In the genomic region with DNA sequence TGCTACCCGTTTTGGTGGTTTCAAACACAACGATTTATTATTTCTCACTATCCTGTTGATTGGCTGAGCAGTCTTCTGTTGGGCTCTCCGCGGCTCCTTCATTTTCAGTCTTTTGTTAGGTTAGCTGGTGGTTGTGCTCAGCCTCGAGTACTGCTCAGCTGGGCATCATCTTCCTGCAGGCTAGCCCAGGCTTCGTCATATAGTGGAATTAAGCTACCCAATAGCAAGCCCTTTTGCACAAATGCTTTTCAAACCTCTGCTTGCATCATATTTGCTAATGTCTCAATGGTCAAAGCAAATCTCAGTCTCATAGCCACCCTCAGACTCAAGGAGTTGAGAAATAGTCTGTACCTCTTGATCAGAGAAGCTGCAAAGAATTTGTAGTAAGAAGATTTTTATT, we compare ENCODE assay signal across 34 cellular contexts.
"Had no signal": no experiment of that assay in that cellular context is flagged by ENCODE, and none has a peak within 500 bp of the region (broad histone marks: within the 10 kb centered on the region; RNA-seq: fewer than 3 reads in every experiment).

No MANE protein-coding gene starts in this region.

- H3K9me3 Mint-ChIP-seq: activated B cell treated with CpG ODN at 0.5 μM for 24 hours; activated CD4-positive, alpha-beta memory T cell treated with anti-CD3 and anti-CD28 coated beads for 36 hours; activated CD8-positive, alpha-beta T cell treated with anti-CD3 and anti-CD28 coated beads for 36 hours; activated naive CD4-positive, alpha-beta T cell treated with anti-CD3 and anti-CD28 coated beads for 36 hours; activated naive CD4-positive, alpha-beta T cell treated with anti-CD3 and anti-CD28 coated beads, Interleukin-2, amount 50 U/mL, for 72 hours; activated naive CD8-positive, alpha-beta T cell treated with anti-CD3 and anti-CD28 coated beads for 36 hours; activated T-cell treated with anti-CD3 and anti-CD28 coated beads, Interleukin-2, amount 50 U/mL, for 4 hours; activated T-helper 1 cell treated with anti-CD3 and anti-CD28 coated beads, Interleukin-12 subunit alpha, Interleukin-12 subunit beta, Interleukin-2, Interleukin-4 antibody, amounts not matched to agents 30 ng/mL and 10 ng/mL and 1 ng/mL, durations not matched to agents 14 hours and 24 hours and 36 hours; activated T-helper 17 cell treated with anti-CD3 and anti-CD28 coated beads, Interleukin-2, amount 50 U/mL, for 72 hours; T-helper 1 cell treated with Interleukin-12 subunit alpha and Interleukin-12 subunit beta and Interleukin-4 antibody, amounts not matched to agents 30 μg/mL and 1 μg/mL, for 36 hours; T-helper 2 cell treated with Interferon-gamma antibody and Interleukin-4, amounts not matched to agents 5 μg/mL and 100 μg/mL, for 36 hours had no signal

- H3K27ac ChIP-seq: adrenal gland, body of pancreas, brain microvascular endothelial cell, breast epithelium, VCaP had no signal

- DNase-seq: activated B cell treated with CpG ODN at 0.5 μM for 24 hours; activated CD4-positive, alpha-beta memory T cell treated with anti-CD3 and anti-CD28 coated beads for 36 hours; activated CD4-positive, alpha-beta T cell treated with anti-CD3 and anti-CD28 coated beads for 4 hours; activated CD4-positive, alpha-beta T cell treated with anti-CD3 and anti-CD28 coated beads, Interleukin-2, amount 10 ng/mL, durations not matched to agents 24 days and 14 days; activated CD4-positive, alpha-beta T cell treated with anti-CD3 and anti-CD28 coated beads, Interleukin-2, amount 50 U/mL, for 1 hour; activated CD4-positive, alpha-beta T cell treated with anti-CD3 and anti-CD28 coated beads, Interleukin-2, amount 50 U/mL, for 4 hours; activated CD4-positive, CD25-positive, alpha-beta regulatory T cell treated with anti-CD3 and anti-CD28 coated beads, Interleukin-2, amount 50 U/mL, for 72 hours; activated CD8-positive, alpha-beta memory T cell treated with anti-CD3 and anti-CD28 coated beads, Interleukin-2, amount 50 U/mL, for 4 hours; activated CD8-positive, alpha-beta T cell treated with anti-CD3 and anti-CD28 coated beads for 36 hours; activated effector memory CD4-positive, alpha-beta T cell treated with anti-CD3 and anti-CD28 coated beads, Interleukin-2, amount 50 U/mL, for 16 hours; activated gamma-delta T cell treated with Interleukin-2 at 50 U/mL for 16 hours; activated naive CD4-positive, alpha-beta T cell; activated naive CD4-positive, alpha-beta T cell treated with anti-CD3 and anti-CD28 coated beads for 36 hours; activated naive CD4-positive, alpha-beta T cell treated with anti-CD3 and anti-CD28 coated beads, Interleukin-2, amount 50 U/mL, for 16 hours; activated naive CD8-positive, alpha-beta T cell treated with anti-CD3 and anti-CD28 coated beads for 36 hours; activated T-cell treated with anti-CD3 and anti-CD28 coated beads for 4 hours; activated T-cell treated with anti-CD3 and anti-CD28 coated beads, Interleukin-2, amount 50 U/mL, for 1 hour; activated T-cell treated with anti-CD3 and anti-CD28 coated beads, Interleukin-2, amount 50 U/mL, for 4 hours; activated T-cell treated with anti-CD3 and anti-CD28 coated beads, Interleukin-2, amount 50 U/mL, for 72 hours; adrenal gland; aorta; body of pancreas; brain microvascular endothelial cell; central memory CD4-positive, alpha-beta T cell; T-helper 1 cell; T-helper 2 cell; T-helper 9 cell had no signal

- H3K27me3 Mint-ChIP-seq: activated B cell treated with CpG ODN at 0.5 μM for 24 hours; activated CD4-positive, alpha-beta memory T cell treated with anti-CD3 and anti-CD28 coated beads for 36 hours; activated CD4-positive, alpha-beta T cell treated with anti-CD3 and anti-CD28 coated beads, Interleukin-2, amount 10 ng/mL, durations not matched to agents 24 days and 14 days; activated CD8-positive, alpha-beta T cell treated with anti-CD3 and anti-CD28 coated beads for 36 hours; activated naive CD8-positive, alpha-beta T cell treated with anti-CD3 and anti-CD28 coated beads for 36 hours; activated T-helper 17 cell treated with anti-CD3 and anti-CD28 coated beads, Interleukin-2, amount 50 U/mL, for 72 hours had no signal

- H3K27me3 ChIP-seq: adrenal gland, body of pancreas, brain microvascular endothelial cell, breast epithelium had no signal

- H3K4me3 Mint-ChIP-seq: activated B cell treated with CpG ODN at 0.5 μM for 24 hours; activated CD4-positive, alpha-beta memory T cell treated with anti-CD3 and anti-CD28 coated beads for 36 hours; activated CD4-positive, alpha-beta T cell treated with anti-CD3 and anti-CD28 coated beads, Interleukin-2, amount 10 ng/mL, durations not matched to agents 24 days and 14 days; activated CD8-positive, alpha-beta T cell treated with anti-CD3 and anti-CD28 coated beads for 36 hours; activated naive CD4-positive, alpha-beta T cell treated with anti-CD3 and anti-CD28 coated beads for 36 hours; activated naive CD8-positive, alpha-beta T cell treated with anti-CD3 and anti-CD28 coated beads for 36 hours; activated T-cell treated with anti-CD3 and anti-CD28 coated beads, Interleukin-2, amount 50 U/mL, for 4 hours; activated T-cell treated with anti-CD3 and anti-CD28 coated beads, Interleukin-2, amount 50 U/mL, for 72 hours; activated T-helper 1 cell treated with anti-CD3 and anti-CD28 coated beads, Interleukin-12 subunit alpha, Interleukin-12 subunit beta, Interleukin-2, Interleukin-4 antibody, amounts not matched to agents 30 ng/mL and 10 ng/mL and 1 ng/mL, durations not matched to agents 14 hours and 24 hours and 36 hours; activated T-helper 17 cell treated with anti-CD3 and anti-CD28 coated beads, Interleukin-2, amount 50 U/mL, for 72 hours; T-helper 1 cell treated with Interleukin-12 subunit alpha and Interleukin-12 subunit beta and Interleukin-4 antibody, amounts not matched to agents 30 μg/mL and 1 μg/mL, for 36 hours; T-helper 2 cell treated with Interferon-gamma antibody and Interleukin-4, amounts not matched to agents 5 μg/mL and 100 μg/mL, for 36 hours had no signal

- ATAC-seq: activated CD8-positive, alpha-beta T cell treated with anti-CD3 and anti-CD28 coated beads for 36 hours; activated naive CD4-positive, alpha-beta T cell treated with anti-CD3 and anti-CD28 coated beads, Interleukin-2, amount 50 U/mL, for 72 hours; activated T-cell treated with anti-CD3 and anti-CD28 coated beads, Interleukin-2, amount 50 U/mL, for 4 hours; activated T-cell treated with anti-CD3 and anti-CD28 coated beads, Interleukin-2, amount 50 U/mL, for 72 hours; activated T-helper 17 cell treated with anti-CD3 and anti-CD28 coated beads, Interleukin-2, amount 50 U/mL, for 72 hours; body of pancreas had no signal

- H3K27ac Mint-ChIP-seq: activated B cell treated with CpG ODN at 0.5 μM for 24 hours; activated CD4-positive, alpha-beta memory T cell treated with anti-CD3 and anti-CD28 coated beads for 36 hours; activated CD4-positive, alpha-beta T cell treated with anti-CD3 and anti-CD28 coated beads, Interleukin-2, amount 10 ng/mL, durations not matched to agents 24 days and 14 days; activated CD8-positive, alpha-beta T cell treated with anti-CD3 and anti-CD28 coated beads for 36 hours; activated naive CD4-positive, alpha-beta T cell treated with anti-CD3 and anti-CD28 coated beads for 36 hours; activated naive CD4-positive, alpha-beta T cell treated with anti-CD3 and anti-CD28 coated beads, Interleukin-2, amount 50 U/mL, for 72 hours; activated naive CD8-positive, alpha-beta T cell treated with anti-CD3 and anti-CD28 coated beads for 36 hours; activated T-cell treated with anti-CD3 and anti-CD28 coated beads, Interleukin-2, amount 50 U/mL, for 72 hours; activated T-helper 1 cell treated with anti-CD3 and anti-CD28 coated beads, Interleukin-12 subunit alpha, Interleukin-12 subunit beta, Interleukin-2, Interleukin-4 antibody, amounts not matched to agents 30 ng/mL and 10 ng/mL and 1 ng/mL, durations not matched to agents 14 hours and 24 hours and 36 hours; activated T-helper 17 cell treated with anti-CD3 and anti-CD28 coated beads, Interleukin-2, amount 50 U/mL, for 72 hours; T-helper 1 cell treated with Interleukin-12 subunit alpha and Interleukin-12 subunit beta and Interleukin-4 antibody, amounts not matched to agents 30 μg/mL and 1 μg/mL, for 36 hours; T-helper 2 cell treated with Interferon-gamma antibody and Interleukin-4, amounts not matched to agents 5 μg/mL and 100 μg/mL, for 36 hours had no signal

- H3K9me3 ChIP-seq: adrenal gland, body of pancreas, breast epithelium had no signal

- H3K36me3 ChIP-seq: adrenal gland, brain microvascular endothelial cell, breast epithelium had no signal

- H3K4me1 ChIP-seq: breast epithelium had no signal

- H3K4me3 ChIP-seq: adrenal gland, body of pancreas, breast epithelium had no signal
